Comparison of ENCODE assay signal across 9 cellular contexts in the genomic region with DNA sequence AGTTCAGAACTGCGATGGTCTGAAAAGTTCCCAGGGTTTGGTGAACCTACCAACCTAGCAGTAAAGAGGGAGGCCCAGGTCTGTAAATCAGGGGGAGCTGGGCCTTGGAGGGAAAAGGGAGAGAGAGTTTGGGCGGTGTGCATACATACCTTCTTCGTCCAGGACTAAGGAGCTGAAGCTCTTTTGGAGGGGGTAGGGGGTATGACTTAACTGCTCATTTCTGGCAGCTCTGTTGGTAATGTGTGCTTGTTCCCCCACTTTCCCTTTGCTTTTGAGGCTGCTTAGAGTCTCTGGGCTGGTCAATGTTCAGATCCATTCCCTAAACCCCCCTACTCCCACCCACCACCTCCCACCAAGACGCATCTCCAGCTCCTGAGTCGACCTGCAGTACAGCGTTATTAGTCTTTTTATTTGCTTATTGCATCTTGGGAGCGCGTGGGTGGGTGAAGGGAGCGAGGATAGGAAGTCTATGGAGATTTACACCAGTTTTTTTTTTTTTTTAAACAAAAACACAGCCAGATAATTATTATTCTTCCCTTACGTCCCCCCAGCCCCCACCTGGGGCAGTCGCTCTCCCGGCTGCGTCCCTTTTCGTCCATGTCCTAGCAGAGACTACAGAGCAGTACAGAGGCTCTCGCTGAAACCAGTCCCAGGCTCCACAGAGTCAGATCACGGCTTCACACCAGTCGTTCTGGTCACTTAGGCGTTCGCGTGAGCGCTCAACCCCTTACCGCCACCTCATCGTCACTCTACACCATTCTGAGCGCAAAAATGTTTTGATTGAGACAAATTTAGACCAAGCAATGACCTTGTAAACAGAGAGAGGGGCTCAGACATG. TPM values are rescaled to one million over a fixed set of nuclear protein-coding genes. Genes with fewer than 3 reads are reported as not detected.
DNase-seq lines count a peak whose midpoint lies in the region; ATAC-seq and TF ChIP-seq lines count a peak whose summit lies in the region.
"Had no signal": no experiment of that assay in that cellular context is flagged by ENCODE, and none has a peak within 500 bp of the region (broad histone marks: within the 10 kb centered on the region; RNA-seq: fewer than 3 reads in every experiment).

No MANE protein-coding gene starts in this region.

- H3K36me3 ChIP-seq in Caco-2 (ENCODE audit: control insufficient read depth, insufficient read depth, low read length): peaks cover 3% of the 10 kb centered on the region
- H3K36me3 ChIP-seq in SJSA1: peaks cover 13% of the 10 kb centered on the region
- peaks cover 1 to 38% (median 28%) of the 10 kb centered on the region in 4 donors for H3K36me3 ChIP-seq in esophagus muscularis mucosa

- TF ChIP-seq EP300 in esophagus muscularis mucosa (IDR thresholded peaks at IDR 0.05): no peak

- TF ChIP-seq POLR2A in esophagus muscularis mucosa (IDR thresholded peaks at IDR 0.05; ENCODE audit: low read depth): no peak

- H3K9me3 Mint-ChIP-seq in Caco-2 (ENCODE audit: unreplicated experiment) (no peaks in the 10 kb centered on the region), nephron (no peaks in the 10 kb centered on the region)

- H3K27me3 ChIP-seq in Caco-2 (replicated peaks; ENCODE audit: control insufficient read depth, insufficient read depth, low read length) (no peaks in the 10 kb centered on the region), SJSA1 (replicated peaks) (no peaks in the 10 kb centered on the region), esophagus muscularis mucosa (no peaks in the 10 kb centered on the region)

- H3K4me1 ChIP-seq in Caco-2 (peaks cover 27% of the 10 kb centered on the region), SJSA1 (replicated peaks) (peaks cover 18% of the 10 kb centered on the region), esophagus muscularis mucosa (peaks cover 37 to 73% (median 63%) of the 10 kb centered on the region in 4 donors)

- H3K36me3 Mint-ChIP-seq in Caco-2 (ENCODE audit: insufficient read depth, unreplicated experiment) (peaks cover 35% of the 10 kb centered on the region), nephron (ENCODE audit: low read depth) (peaks cover 17% of the 10 kb centered on the region)

- ATAC-seq in GM21786 (IDR thresholded peaks at IDR 0.05; ENCODE audit: unreplicated experiment): no peak

- H3K9me3 ChIP-seq in Caco-2: no peaks in the 10 kb centered on the region
- H3K9me3 ChIP-seq in SJSA1 (replicated peaks): no peaks in the 10 kb centered on the region
- no peaks in the 10 kb centered on the region for H3K9me3 ChIP-seq in esophagus muscularis mucosa

- POLR2A ChIA-PET in Caco-2 (lab: Charles Lee): interaction anchor here (0.5 to 1.5 kb wide), 5 partner anchors 14 to 819 kb away, joined by 3 to 13 read pairs (median 5); partner anchors contain the start of gene FKBPL

- DNase-seq in Caco-2 (no peak), SJSA1 (ENCODE audit: low read depth in 1 of 2, low spot score in 2 of 2) (no peak), esophagus muscularis mucosa (ENCODE audit: extremely low spot score) (no peak), GM13976 (ENCODE audit: low spot score) (no peak), NCI-H526 treated with DMSO at 0.1 percent for 48 hours (lab: John Stamatoyannopoulos, UW) (no peak), NCI-H1105 (lab: John Stamatoyannopoulos, UW) (no peak)

- CTCF ChIA-PET in Caco-2 (lab: Charles Lee): interaction anchor here (0.6 to 1.6 kb wide), 6 partner anchors 8 to 43 kb away, joined by 3 to 10 read pairs (median 4); partner anchors contain the start of gene FKBPL

- H3K27me3 Mint-ChIP-seq in Caco-2 (ENCODE audit: insufficient read depth, unreplicated experiment) (no peaks in the 10 kb centered on the region), nephron (ENCODE audit: low read depth) (peaks cover 14% of the 10 kb centered on the region)

- peak overlapping the region; percentile 90 for H3K4me3 ChIP-seq in Caco-2 (ENCODE audit: low read depth, low read length)
- peak overlapping the region; percentile 56; the same call in 1 of the 2 replicates for H3K4me3 ChIP-seq in SJSA1
- peak overlapping the region; percentile 76 to 84 (median 80) for H3K4me3 ChIP-seq in esophagus muscularis mucosa

- BruUV-seq in Caco-2 (replicated peaks; lab: Mats Ljungman, UMichigan): TSS peak; percentile 75

- H3K27ac Mint-ChIP-seq in Caco-2 (ENCODE audit: unreplicated experiment) (peak overlapping the region; percentile 96), nephron (peak overlapping the region; percentile 93 to 98 (median 98))

- 32% methylated on average over 24 of the region's 24 CpGs for WGBS in esophagus muscularis mucosa

- H3K4me3 Mint-ChIP-seq in Caco-2 (ENCODE audit: unreplicated experiment) (peak overlapping the region; percentile 86), nephron (peak overlapping the region; percentile 98)

- intact Hi-C loops in Caco-2 (cut with micrococcal nuclease; ENCODE audit: unreplicated experiment) (loop anchor here (1.0 kb wide), 1 partner anchor 22 kb away; the partner anchor contains the start of gene FKBPL), esophagus muscularis mucosa (cut with DNase I) (no loop called here)

- in situ Hi-C loops in GM13976 (cut with MboI; ENCODE audit: low sequenced_read_pairs, unreplicated experiment): no loop called here

- H3K4me1 Mint-ChIP-seq in Caco-2 (ENCODE audit: low read depth, unreplicated experiment) (peaks cover 20% of the 10 kb centered on the region), nephron (peaks cover 52% of the 10 kb centered on the region)

- H3K27ac ChIP-seq in SJSA1 (peak overlapping the region; percentile 68; the same call in 1 of the 2 replicates), esophagus muscularis mucosa (replicated peaks in 1 of 4) (peak overlapping the region; percentile 90 to 94 (median 93))
- H3K27ac ChIP-seq: HL-60 had no signal

- TF ChIP-seq CTCF in Caco-2 (IDR thresholded peaks at IDR 0.05; ENCODE audit: insufficient read depth in 1 of 2, low read depth in 1 of 2, low read length in 1 of 2, severe bottlenecking in 1 of 2, unreplicated experiment in 1 of 2): no peak
- TF ChIP-seq CTCF in esophagus muscularis mucosa (IDR thresholded peaks at IDR 0.05): no peak
- TF ChIP-seq CTCF in nephron (IDR thresholded peaks at IDR 0.05; ENCODE audit: unreplicated experiment in 3 of 3): no peak
- TF ChIP-seq CTCF in GM13976 (IDR thresholded peaks at IDR 0.05; ENCODE audit: borderline replicate concordance, control extremely low read depth, extremely low read depth, insufficient read depth, missing control alignments): no peak

RNA-seq across cellular contexts. Expression of gene PRRT1, which starts 0.9 kb away (rescaled TPM):
- total RNA-seq in Caco-2 (2022) (2.0 and 3.6 TPM in 2 replicates), esophagus muscularis mucosa (1 to 10 TPM; 2.7 to 4.4 (median 4.0) TPM)
- total RNA-seq in SJSA1 (2014; rRNA removed; shearing (Covaris generic)): not detected in 2 replicates

RNA-seq across cellular contexts. Expression of gene PPT2, which starts 1.3 kb away (rescaled TPM):
- total RNA-seq in Caco-2 (2022) (80.8 and 92.5 TPM in 2 replicates), esophagus muscularis mucosa (10 to 100 TPM; 14.9 to 31.4 (median 20.8) TPM)
- 10.3 and 38.2 TPM in 2 replicates for total RNA-seq in SJSA1 (2014; rRNA removed; shearing (Covaris generic))

RNA-seq across cellular contexts. Expression of gene EGFL8, which starts 11.8 kb away (rescaled TPM):
- total RNA-seq in Caco-2 (2022) (44.6 and 45.0 TPM in 2 replicates), esophagus muscularis mucosa (10 to 100 TPM in 2 of 4 donors, 1 to 10 TPM in 2; 8.1 to 20.7 (median 13.9) TPM)
- total RNA-seq in SJSA1 (2014; rRNA removed; shearing (Covaris generic)): 0.19 and 3.1 TPM in 2 replicates

RNA-seq across cellular contexts. Expression of gene FKBPL, which starts 22.5 kb away (rescaled TPM):
- 8.9 and 9.1 TPM in 2 replicates for total RNA-seq in Caco-2 (2022)
- 5.7 and 10.5 TPM in 2 replicates for total RNA-seq in SJSA1 (2014; rRNA removed; shearing (Covaris generic))
- 1 to 10 TPM; 2.7 to 6.3 (median 3.9) TPM for total RNA-seq in esophagus muscularis mucosa

RNA-seq across cellular contexts. Expression of gene AGPAT1, which starts 23.3 kb away (rescaled TPM):
- 60.4 and 61.9 TPM in 2 replicates for total RNA-seq in Caco-2 (2022)
- total RNA-seq in SJSA1 (2014; rRNA removed; shearing (Covaris generic)): 40.9 and 65.4 TPM in 2 replicates
- total RNA-seq in esophagus muscularis mucosa: 10 to 100 TPM; 52.7 to 76.7 (median 68.9) TPM
